ENCODE assay signal across 16 cellular contexts in the genomic region with DNA sequence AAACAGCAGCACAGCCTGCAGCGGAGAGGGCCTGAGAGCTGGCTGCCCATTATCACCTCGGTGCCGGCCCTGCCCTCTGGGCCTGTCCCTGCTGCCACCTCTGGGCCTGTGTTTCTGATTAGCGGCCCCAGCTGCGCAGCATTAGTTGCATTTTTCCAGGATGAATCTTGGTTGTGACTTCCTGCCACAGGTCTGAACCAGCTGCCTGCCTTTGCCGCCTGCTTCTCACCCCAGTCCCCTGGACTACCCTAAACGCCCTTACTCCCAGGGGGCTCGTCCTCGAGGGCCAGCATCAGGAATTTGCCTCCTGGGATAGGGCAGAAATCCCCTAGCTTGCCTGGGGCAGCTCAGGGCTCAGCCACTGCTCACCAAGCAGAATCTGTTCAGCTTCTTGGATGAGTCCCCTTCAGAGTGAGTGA.
DNase-seq lines count a peak whose midpoint lies in the region; ATAC-seq and TF ChIP-seq lines count a peak whose summit lies in the region.
"Had no signal": no experiment of that assay in that cellular context is flagged by ENCODE, and none has a peak within 500 bp of the region (broad histone marks: within the 10 kb centered on the region; RNA-seq: fewer than 3 reads in every experiment).

No MANE protein-coding gene starts in this region.

- H3K4me3 Mint-ChIP-seq in endodermal cell (no peak overlapping the region), osteocyte (ENCODE audit: unreplicated experiment) (no peak overlapping the region)
- H3K4me3 Mint-ChIP-seq in activated CD4-positive, alpha-beta T cell treated with anti-CD3 and anti-CD28 coated beads, Interleukin-2, amount 10 ng/mL, durations not matched to agents 24 days and 14 days: no peak overlapping the region
- H3K4me3 Mint-ChIP-seq in stimulated activated memory B cell treated with anti-CD40 and anti-IgM and Interleukin-4, amounts not matched to agents 10 μg/mL and 1 μg/mL and 100 μg/mL, for 72 hours: no peak overlapping the region
- H3K4me3 Mint-ChIP-seq: central memory CD8-positive, alpha-beta T cell; IgD-negative memory B cell had no signal

- no peak overlapping the region for H3K27ac ChIP-seq in endodermal cell (ENCODE audit: low read depth, low read length)
- H3K27ac ChIP-seq: sigmoid colon, testis had no signal

- H3K27me3 Mint-ChIP-seq in endodermal cell (ENCODE audit: insufficient read depth) (no peaks in the 10 kb centered on the region), osteocyte (ENCODE audit: unreplicated experiment) (no peaks in the 10 kb centered on the region)
- H3K27me3 Mint-ChIP-seq in activated CD4-positive, alpha-beta T cell treated with anti-CD3 and anti-CD28 coated beads, Interleukin-2, amount 10 ng/mL, durations not matched to agents 24 days and 14 days: no peaks in the 10 kb centered on the region
- peaks cover 9% of the 10 kb centered on the region for H3K27me3 Mint-ChIP-seq in stimulated activated memory B cell treated with anti-CD40 and anti-IgM and Interleukin-4, amounts not matched to agents 10 μg/mL and 1 μg/mL and 100 μg/mL, for 72 hours

- H3K27me3 ChIP-seq in endodermal cell (ENCODE audit: control insufficient read depth, insufficient read depth, low read length, poor library complexity, severe bottlenecking): no peaks in the 10 kb centered on the region
- H3K27me3 ChIP-seq: sigmoid colon, testis had no signal

- intact Hi-C loops in activated CD4-positive, alpha-beta T cell treated with anti-CD3 and anti-CD28 coated beads, Interleukin-2, amount 10 ng/mL, durations not matched to agents 24 days and 14 days (cut with micrococcal nuclease): loop anchor here (2.0 kb wide), 1 partner anchor 247 kb away; no protein-coding TSS in a partner anchor

- H3K4me1 ChIP-seq in endodermal cell (ENCODE audit: control insufficient read depth, insufficient read depth, low read length): no peaks in the 10 kb centered on the region
- H3K4me1 ChIP-seq: sigmoid colon had no signal

- H3K4me1 Mint-ChIP-seq in endodermal cell: peaks cover 9% of the 10 kb centered on the region
- H3K4me1 Mint-ChIP-seq in osteocyte (ENCODE audit: unreplicated experiment): peaks cover 51% of the 10 kb centered on the region
- no peaks in the 10 kb centered on the region for H3K4me1 Mint-ChIP-seq in activated CD4-positive, alpha-beta T cell treated with anti-CD3 and anti-CD28 coated beads, Interleukin-2, amount 10 ng/mL, durations not matched to agents 24 days and 14 days
- H3K4me1 Mint-ChIP-seq in stimulated activated memory B cell treated with anti-CD40 and anti-IgM and Interleukin-4, amounts not matched to agents 10 μg/mL and 1 μg/mL and 100 μg/mL, for 72 hours: no peaks in the 10 kb centered on the region
- H3K4me1 Mint-ChIP-seq: central memory CD8-positive, alpha-beta T cell; IgD-negative memory B cell; naive B cell had no signal

- H3K9me3 ChIP-seq in endodermal cell (ENCODE audit: control insufficient read depth, low read length): no peaks in the 10 kb centered on the region
- H3K9me3 ChIP-seq: sigmoid colon, testis had no signal

- H3K9me3 Mint-ChIP-seq in endodermal cell (no peaks in the 10 kb centered on the region), osteocyte (ENCODE audit: unreplicated experiment) (no peaks in the 10 kb centered on the region)
- H3K9me3 Mint-ChIP-seq in activated CD4-positive, alpha-beta T cell treated with anti-CD3 and anti-CD28 coated beads, Interleukin-2, amount 10 ng/mL, durations not matched to agents 24 days and 14 days: no peaks in the 10 kb centered on the region
- H3K9me3 Mint-ChIP-seq in stimulated activated memory B cell treated with anti-CD40 and anti-IgM and Interleukin-4, amounts not matched to agents 10 μg/mL and 1 μg/mL and 100 μg/mL, for 72 hours: no peaks in the 10 kb centered on the region
- H3K9me3 Mint-ChIP-seq: central memory CD8-positive, alpha-beta T cell; naive B cell had no signal

- no peak overlapping the region for H3K9ac ChIP-seq in endodermal cell (ENCODE audit: extremely low read depth, low read length, poor library complexity, severe bottlenecking)

- peak; percentile 83 for DNase-seq in GM03348 (ENCODE audit: low spot score)
- peak; percentile 32 for DNase-seq in RKO (ENCODE audit: low spot score)
- DNase-seq in endodermal cell: peak; percentile 81
- DNase-seq in osteocyte (ENCODE audit: extremely low spot score, unreplicated experiment): no peak
- no peak for DNase-seq in NCI-H1436 (lab: John Stamatoyannopoulos, UW)
- no peak for DNase-seq in activated CD4-positive, alpha-beta T cell treated with anti-CD3 and anti-CD28 coated beads, Interleukin-2, amount 10 ng/mL, durations not matched to agents 24 days and 14 days
- DNase-seq: activated CD4-positive, alpha-beta T cell treated with anti-CD3 and anti-CD28 coated beads for 48 hours; naive B cell; NCI-H1694; NCI-H774; sigmoid colon; testis had no signal

- 68 to 72% methylated on average over 9 of the region's 9 CpGs for WGBS in endodermal cell (ENCODE audit: insufficient coverage in 1 of 2, insufficient read length in 1 of 2), 2 experiments

- TF ChIP-seq CTCF in endodermal cell (conservative IDR thresholded peaks at IDR 0.05) (no peak), osteocyte (IDR thresholded peaks at IDR 0.05) (no peak)

- no peaks in the 10 kb centered on the region for H3K36me3 Mint-ChIP-seq in endodermal cell (ENCODE audit: low read depth)
- H3K36me3 Mint-ChIP-seq in osteocyte (ENCODE audit: unreplicated experiment): no peaks in the 10 kb centered on the region
- H3K36me3 Mint-ChIP-seq in activated CD4-positive, alpha-beta T cell treated with anti-CD3 and anti-CD28 coated beads, Interleukin-2, amount 10 ng/mL, durations not matched to agents 24 days and 14 days (ENCODE audit: low read depth): no peaks in the 10 kb centered on the region
- no peaks in the 10 kb centered on the region for H3K36me3 Mint-ChIP-seq in stimulated activated memory B cell treated with anti-CD40 and anti-IgM and Interleukin-4, amounts not matched to agents 10 μg/mL and 1 μg/mL and 100 μg/mL, for 72 hours
- H3K36me3 Mint-ChIP-seq: IgD-negative memory B cell, naive B cell had no signal

- H3K27ac Mint-ChIP-seq in endodermal cell (no peak overlapping the region), osteocyte (ENCODE audit: unreplicated experiment) (peak overlapping the region; percentile 40)
- no peak overlapping the region for H3K27ac Mint-ChIP-seq in activated CD4-positive, alpha-beta T cell treated with anti-CD3 and anti-CD28 coated beads, Interleukin-2, amount 10 ng/mL, durations not matched to agents 24 days and 14 days
- no peak overlapping the region for H3K27ac Mint-ChIP-seq in stimulated activated memory B cell treated with anti-CD40 and anti-IgM and Interleukin-4, amounts not matched to agents 10 μg/mL and 1 μg/mL and 100 μg/mL, for 72 hours
- H3K27ac Mint-ChIP-seq: IgD-negative memory B cell, naive B cell had no signal

- H3K36me3 ChIP-seq in endodermal cell (ENCODE audit: control insufficient read depth, insufficient read depth, low read length): no peaks in the 10 kb centered on the region
- H3K36me3 ChIP-seq: sigmoid colon had no signal

- no peak for ATAC-seq in HG02759 (IDR thresholded peaks at IDR 0.05; ENCODE audit: unreplicated experiment)
- no peak for ATAC-seq in stimulated activated memory B cell treated with anti-CD40 and anti-IgM and Interleukin-4, amounts not matched to agents 10 μg/mL and 1 μg/mL and 100 μg/mL, for 72 hours

- no peak overlapping the region for H3K4me3 ChIP-seq in endodermal cell (ENCODE audit: low read length)
- H3K4me3 ChIP-seq: sigmoid colon, testis had no signal

Comparison
In these comparisons a context has a peak if more than half of its experiments do, and no peak if none do; other contexts are left out.
1. DNase-seq: peak in GM03348 (single experiment), RKO (single experiment) and endodermal cell (single experiment); none in osteocyte (single experiment), NCI-H1436 (single experiment) and activated CD4-positive, alpha-beta T cell treated with anti-CD3 and anti-CD28 coated beads, Interleukin-2, amount 10 ng/mL, durations not matched to agents 24 days and 14 days (single experiment).